In the genomic region with DNA sequence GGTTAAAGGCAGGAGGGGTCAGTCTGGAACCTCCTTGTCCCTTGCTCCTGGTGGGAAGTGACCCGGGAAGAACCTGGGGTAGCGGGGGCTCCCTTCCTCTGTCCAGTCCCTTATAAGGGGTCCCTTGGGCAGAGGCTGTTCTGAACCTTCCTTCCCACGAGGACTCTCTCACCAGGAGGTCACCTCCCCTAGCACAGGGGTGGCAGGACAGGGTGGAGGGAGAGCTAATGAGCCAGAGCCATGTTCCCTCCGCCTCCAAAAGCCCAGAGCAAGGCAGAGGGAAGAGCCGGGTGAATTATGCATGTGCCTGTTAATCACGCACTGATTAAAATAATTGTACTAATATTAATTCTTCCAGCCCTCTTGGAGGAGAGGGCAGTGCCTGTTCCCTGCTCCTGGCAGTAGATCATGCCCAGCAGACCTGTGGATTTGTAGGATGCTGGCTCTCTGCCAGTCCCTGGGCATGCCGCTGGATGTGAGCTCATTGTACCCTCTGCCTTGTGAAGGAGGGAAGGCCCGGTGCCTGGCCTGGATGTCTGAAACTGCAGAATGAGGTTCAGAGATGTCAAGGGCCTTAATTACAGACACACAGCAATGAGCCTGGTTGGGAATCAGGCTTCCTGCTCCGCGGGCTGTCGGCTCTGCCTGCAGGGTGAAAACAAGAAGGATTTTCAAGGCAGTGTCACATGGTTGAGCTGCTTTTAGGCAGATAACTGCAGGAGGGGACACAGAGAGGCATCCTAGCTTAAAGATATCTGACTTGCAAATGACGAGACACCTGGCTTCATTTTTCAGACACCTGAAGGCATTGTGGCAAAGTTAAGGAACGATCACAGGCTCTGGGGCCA, we compare ENCODE assay signal across 18 cellular contexts.
DNase-seq lines count a peak whose midpoint lies in the region; ATAC-seq and TF ChIP-seq lines count a peak whose summit lies in the region.
"Had no signal": no experiment of that assay in that cellular context is flagged by ENCODE, and none has a peak within 500 bp of the region (broad histone marks: within the 10 kb centered on the region; RNA-seq: fewer than 3 reads in every experiment).

No MANE protein-coding gene starts in this region.

- H3K4me3 ChIP-seq in H7 (ENCODE audit: insufficient read depth, low read depth, low read length) (no peak overlapping the region), mesendoderm (ENCODE audit: low read length) (no peak overlapping the region)
- H3K4me3 ChIP-seq: spleen, transverse colon had no signal

- H3K18ac ChIP-seq in mesendoderm (ENCODE audit: low read length) = no peak overlapping the region

- H3K27me3 ChIP-seq in H7 (ENCODE audit: control insufficient read depth, insufficient read depth, low read length) (no peaks in the 10 kb centered on the region), mesendoderm (ENCODE audit: insufficient read depth, low read length, poor library complexity) (no peaks in the 10 kb centered on the region)

- peak; percentile 49 for DNase-seq in DMS153 (lab: John Stamatoyannopoulos, UW)
- no peak for DNase-seq in DMS153 treated with DMSO at 0.1 percent for 48 hours (lab: John Stamatoyannopoulos, UW; ENCODE audit: unreplicated experiment)
- peak; percentile 70 for DNase-seq in H7
- DNase-seq in mesendoderm = peak; percentile 79
- DNase-seq in glomerular visceral epithelial cell (ENCODE audit: extremely low spot score) = no peak
- DNase-seq: 8988T; activated CD8-positive, alpha-beta memory T cell treated with anti-CD3 and anti-CD28 coated beads for 24 hours; amniotic stem cell; DND-41; NCI-H187; NK-92 treated with Interleukin-12 subunit alpha and Interleukin-12 subunit beta, amount 100 ng/mL, for 24 hours; spleen; T-helper 1 cell; transverse colon had no signal

- H4K8ac ChIP-seq in mesendoderm (ENCODE audit: low read depth, low read length) = no peak overlapping the region

- no peak overlapping the region for H3K9ac ChIP-seq in mesendoderm (ENCODE audit: low read length)

- TF ChIP-seq CTCF in VCaP (conservative IDR thresholded peaks at IDR 0.05) = no peak

- peak overlapping the region; percentile 80 for H2AK5ac ChIP-seq in mesendoderm (ENCODE audit: low read length)

- no peak overlapping the region for H2BK5ac ChIP-seq in mesendoderm (ENCODE audit: low read length)

- H3K4me1 ChIP-seq in mesendoderm (ENCODE audit: control insufficient read depth, low read depth, low read length) = peaks cover 12% of the 10 kb centered on the region
- H3K4me1 ChIP-seq: transverse colon had no signal

- no peaks in the 10 kb centered on the region for H3K36me3 ChIP-seq in H7 (replicated peaks; ENCODE audit: control insufficient read depth, insufficient read depth, low read length)
- no peaks in the 10 kb centered on the region for H3K36me3 ChIP-seq in mesendoderm (ENCODE audit: control insufficient read depth, insufficient read depth, low read length)
- H3K36me3 ChIP-seq: spleen, transverse colon had no signal

- no peaks in the 10 kb centered on the region for H3K79me1 ChIP-seq in mesendoderm (ENCODE audit: low read length)

- ATAC-seq in GM19395 (IDR thresholded peaks at IDR 0.05; ENCODE audit: unreplicated experiment) (no peak), HG02970 (IDR thresholded peaks at IDR 0.05; ENCODE audit: low FRiP score, unreplicated experiment) (no peak)
- ATAC-seq: stimulated activated effector memory CD8-positive, alpha-beta T cell treated with anti-CD3 and anti-CD28 coated beads, Interleukin-12 subunit alpha, Interleukin-12 subunit beta, amount 100 ng/mL, for 72 hours had no signal

- no peaks in the 10 kb centered on the region for H3K79me2 ChIP-seq in mesendoderm (ENCODE audit: control insufficient read depth, insufficient read depth, low read length)

- peak overlapping the region; percentile 24 for H3K4me2 ChIP-seq in mesendoderm (ENCODE audit: low read length)

- WGBS in mesendoderm (ENCODE audit: extremely low coverage, insufficient coverage, low lambda C conversion rate) = no CpG with 5 or more reads among the region's 13 CpGs

- H2BK15ac ChIP-seq in mesendoderm (replicated peaks; ENCODE audit: low read depth) = no peak overlapping the region

- no peak overlapping the region for H2BK120ac ChIP-seq in mesendoderm (ENCODE audit: low read depth, low read length)

- H3K23ac ChIP-seq in mesendoderm (ENCODE audit: low read length) = no peak overlapping the region

- no peak overlapping the region for H3K4ac ChIP-seq in mesendoderm (ENCODE audit: low read depth, low read length)

- no peak overlapping the region for H4K5ac ChIP-seq in mesendoderm (ENCODE audit: low read length)

- peak overlapping the region; percentile 47 for H3K56ac ChIP-seq in mesendoderm (ENCODE audit: low read length)

- H3K27ac ChIP-seq in VCaP (peak overlapping the region; percentile 43), mesendoderm (ENCODE audit: low read depth, low read length) (no peak overlapping the region)
- H3K27ac ChIP-seq: transverse colon had no signal

Comparison
In these comparisons a context has a peak if more than half of its experiments do, and no peak if none do; other contexts are left out.
1. DNase-seq: peak in DMS153 (single experiment), H7 (single experiment) and mesendoderm (single experiment); none in DMS153 treated with DMSO at 0.1 percent for 48 hours (single experiment) and glomerular visceral epithelial cell (single experiment).